In genomic region chr1:70221241-70222077, GRCh38 we compare ENCODE assay signal across 1 cellular context.
A peak's percentile ranks its signal among the peaks of the same experiment; 100 is the strongest.
TF ChIP-seq lines count a peak whose summit lies in the region.

A gene with protein sequence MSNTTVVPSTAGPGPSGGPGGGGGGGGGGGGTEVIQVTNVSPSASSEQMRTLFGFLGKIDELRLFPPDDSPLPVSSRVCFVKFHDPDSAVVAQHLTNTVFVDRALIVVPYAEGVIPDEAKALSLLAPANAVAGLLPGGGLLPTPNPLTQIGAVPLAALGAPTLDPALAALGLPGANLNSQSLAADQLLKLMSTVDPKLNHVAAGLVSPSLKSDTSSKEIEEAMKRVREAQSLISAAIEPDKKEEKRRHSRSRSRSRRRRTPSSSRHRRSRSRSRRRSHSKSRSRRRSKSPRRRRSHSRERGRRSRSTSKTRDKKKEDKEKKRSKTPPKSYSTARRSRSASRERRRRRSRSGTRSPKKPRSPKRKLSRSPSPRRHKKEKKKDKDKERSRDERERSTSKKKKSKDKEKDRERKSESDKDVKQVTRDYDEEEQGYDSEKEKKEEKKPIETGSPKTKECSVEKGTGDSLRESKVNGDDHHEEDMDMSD (plus strand): TSS chr1:70221380. CDS start chr1:70221637, 257 bp downstream.

TF ChIP-seq in HepG2, 621 proteins besides CTCF, POLR2A, EP300 and RAD21 (continued from another document and continues in another):
- TF ChIP-seq, protein P1, sequence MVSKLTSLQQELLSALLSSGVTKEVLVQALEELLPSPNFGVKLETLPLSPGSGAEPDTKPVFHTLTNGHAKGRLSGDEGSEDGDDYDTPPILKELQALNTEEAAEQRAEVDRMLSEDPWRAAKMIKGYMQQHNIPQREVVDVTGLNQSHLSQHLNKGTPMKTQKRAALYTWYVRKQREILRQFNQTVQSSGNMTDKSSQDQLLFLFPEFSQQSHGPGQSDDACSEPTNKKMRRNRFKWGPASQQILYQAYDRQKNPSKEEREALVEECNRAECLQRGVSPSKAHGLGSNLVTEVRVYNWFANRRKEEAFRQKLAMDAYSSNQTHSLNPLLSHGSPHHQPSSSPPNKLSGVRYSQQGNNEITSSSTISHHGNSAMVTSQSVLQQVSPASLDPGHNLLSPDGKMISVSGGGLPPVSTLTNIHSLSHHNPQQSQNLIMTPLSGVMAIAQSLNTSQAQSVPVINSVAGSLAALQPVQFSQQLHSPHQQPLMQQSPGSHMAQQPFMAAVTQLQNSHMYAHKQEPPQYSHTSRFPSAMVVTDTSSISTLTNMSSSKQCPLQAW (CRISPR knock-in tag; IDR thresholded peaks at IDR 0.05) = peak; percentile 83
- TF ChIP-seq NFIB (CRISPR knock-in tag; IDR thresholded peaks at IDR 0.05; ENCODE audit: borderline replicate concordance) (no peak), IRF9 (CRISPR knock-in tag; IDR thresholded peaks at IDR 0.05; ENCODE audit: borderline replicate concordance) (peak; percentile 73; the same call in 1 of the 2 replicates), ZNF350 (CRISPR knock-in tag; IDR thresholded peaks at IDR 0.05; ENCODE audit: borderline replicate concordance, low read depth) (peak; percentile 83), GABPB1 (CRISPR knock-in tag; IDR thresholded peaks at IDR 0.05) (peak; percentile 81), PHF21A (CRISPR knock-in tag; IDR thresholded peaks at IDR 0.05) (peak; percentile 50; the same call in 1 of the 2 replicates), HMG20B (CRISPR knock-in tag; conservative IDR thresholded peaks at IDR 0.05) (peak; percentile 26; the same call in 1 of the 2 replicates), ZNF614 (CRISPR knock-in tag; IDR thresholded peaks at IDR 0.05; ENCODE audit: borderline replicate concordance) (peak; percentile 75; the same call in 1 of the 2 replicates), ZNF501 (CRISPR knock-in tag; IDR thresholded peaks at IDR 0.05) (peak; percentile 94), ZNF564 (CRISPR knock-in tag; IDR thresholded peaks at IDR 0.05) (peak; percentile 76; the same call in 1 of the 2 replicates), HNRNPL (IDR thresholded peaks at IDR 0.05; ENCODE audit: low read depth, low read length) (no peak), TSC22D2 (CRISPR knock-in tag; IDR thresholded peaks at IDR 0.05; ENCODE audit: borderline replicate concordance) (peak; percentile 64; the same call in 1 of the 2 replicates), ZNF101 (CRISPR knock-in tag; IDR thresholded peaks at IDR 0.05; ENCODE audit: borderline replicate concordance, low read depth) (0 out of 2 replicates have a peak, but pooled peaks have one; percentile 69), TRIM24 (CRISPR knock-in tag; IDR thresholded peaks at IDR 0.05) (peak; percentile 20; the same call in 1 of the 2 replicates), AFF4 (CRISPR knock-in tag; IDR thresholded peaks at IDR 0.05) (0 out of 2 replicates have a peak, but pooled peaks have one; percentile 54), ZNF597 (CRISPR knock-in tag; IDR thresholded peaks at IDR 0.05) (no peak), HNRNPUL1 (IDR thresholded peaks at IDR 0.05; ENCODE audit: low read depth, low read length) (peak; percentile 54; the same call in 1 of the 2 replicates), ZNF230 (CRISPR knock-in tag; IDR thresholded peaks at IDR 0.05) (peak; percentile 88), ZNF136 (CRISPR knock-in tag; IDR thresholded peaks at IDR 0.05; ENCODE audit: low read depth) (0 out of 2 replicates have a peak, but pooled peaks have one; percentile 37), THAP8 (CRISPR knock-in tag; IDR thresholded peaks at IDR 0.05; ENCODE audit: borderline replicate concordance) (0 out of 2 replicates have a peak, but pooled peaks have one; percentile 73), MBNL3 (CRISPR knock-in tag; conservative IDR thresholded peaks at IDR 0.05) (no peak), ZNF24 (IDR thresholded peaks at IDR 0.05) (no peak), ZBTB43 (CRISPR knock-in tag; conservative IDR thresholded peaks at IDR 0.05) (0 out of 2 replicates have a peak, but pooled peaks have one; percentile 23), XRCC5 (optimal IDR thresholded peaks at IDR 0.05; ENCODE audit: low read length) (peak; percentile 25), ZNF441 (CRISPR knock-in tag; IDR thresholded peaks at IDR 0.05; ENCODE audit: borderline replicate concordance) (peak; percentile 76; the same call in 1 of the 2 replicates), ZNF557 (CRISPR knock-in tag; IDR thresholded peaks at IDR 0.05) (0 out of 2 replicates have a peak, but pooled peaks have one; percentile 42), ZNF232 (CRISPR knock-in tag; IDR thresholded peaks at IDR 0.05; ENCODE audit: borderline replicate concordance) (0 out of 2 replicates have a peak, but pooled peaks have one; percentile 19), TEAD3 (CRISPR knock-in tag; optimal IDR thresholded peaks at IDR 0.05; ENCODE audit: borderline replicate concordance) (peak; percentile 3), NAIF1 (CRISPR knock-in tag; IDR thresholded peaks at IDR 0.05; ENCODE audit: borderline replicate concordance) (peak; percentile 85), ZFP1 (CRISPR knock-in tag; IDR thresholded peaks at IDR 0.05) (no peak), ARNT2 (CRISPR knock-in tag; IDR thresholded peaks at IDR 0.05; ENCODE audit: low read depth) (peak; percentile 88), ZNF143 (CRISPR knock-in tag; IDR thresholded peaks at IDR 0.05) (peak; percentile 90)
- TF ChIP-seq, protein P2, sequence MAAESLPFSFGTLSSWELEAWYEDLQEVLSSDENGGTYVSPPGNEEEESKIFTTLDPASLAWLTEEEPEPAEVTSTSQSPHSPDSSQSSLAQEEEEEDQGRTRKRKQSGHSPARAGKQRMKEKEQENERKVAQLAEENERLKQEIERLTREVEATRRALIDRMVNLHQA (CRISPR knock-in tag; IDR thresholded peaks at IDR 0.05) = no peak
- TF ChIP-seq, protein P3, sequence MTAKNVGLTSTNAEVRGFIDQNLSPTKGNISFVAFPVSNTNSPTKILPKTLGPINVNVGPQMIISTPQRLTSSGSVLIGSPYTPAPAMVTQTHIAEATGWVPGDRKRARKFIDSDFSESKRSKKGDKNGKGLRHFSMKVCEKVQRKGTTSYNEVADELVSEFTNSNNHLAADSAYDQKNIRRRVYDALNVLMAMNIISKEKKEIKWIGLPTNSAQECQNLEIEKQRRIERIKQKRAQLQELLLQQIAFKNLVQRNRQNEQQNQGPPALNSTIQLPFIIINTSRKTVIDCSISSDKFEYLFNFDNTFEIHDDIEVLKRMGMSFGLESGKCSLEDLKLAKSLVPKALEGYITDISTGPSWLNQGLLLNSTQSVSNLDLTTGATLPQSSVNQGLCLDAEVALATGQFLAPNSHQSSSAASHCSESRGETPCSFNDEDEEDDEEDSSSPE (CRISPR knock-in tag; IDR thresholded peaks at IDR 0.05) = peak; percentile 82
- TF ChIP-seq, protein P4, sequence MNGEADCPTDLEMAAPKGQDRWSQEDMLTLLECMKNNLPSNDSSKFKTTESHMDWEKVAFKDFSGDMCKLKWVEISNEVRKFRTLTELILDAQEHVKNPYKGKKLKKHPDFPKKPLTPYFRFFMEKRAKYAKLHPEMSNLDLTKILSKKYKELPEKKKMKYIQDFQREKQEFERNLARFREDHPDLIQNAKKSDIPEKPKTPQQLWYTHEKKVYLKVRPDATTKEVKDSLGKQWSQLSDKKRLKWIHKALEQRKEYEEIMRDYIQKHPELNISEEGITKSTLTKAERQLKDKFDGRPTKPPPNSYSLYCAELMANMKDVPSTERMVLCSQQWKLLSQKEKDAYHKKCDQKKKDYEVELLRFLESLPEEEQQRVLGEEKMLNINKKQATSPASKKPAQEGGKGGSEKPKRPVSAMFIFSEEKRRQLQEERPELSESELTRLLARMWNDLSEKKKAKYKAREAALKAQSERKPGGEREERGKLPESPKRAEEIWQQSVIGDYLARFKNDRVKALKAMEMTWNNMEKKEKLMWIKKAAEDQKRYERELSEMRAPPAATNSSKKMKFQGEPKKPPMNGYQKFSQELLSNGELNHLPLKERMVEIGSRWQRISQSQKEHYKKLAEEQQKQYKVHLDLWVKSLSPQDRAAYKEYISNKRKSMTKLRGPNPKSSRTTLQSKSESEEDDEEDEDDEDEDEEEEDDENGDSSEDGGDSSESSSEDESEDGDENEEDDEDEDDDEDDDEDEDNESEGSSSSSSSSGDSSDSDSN (CRISPR knock-in tag; IDR thresholded peaks at IDR 0.05) = peak; percentile 93
- TF ChIP-seq, protein P5, sequence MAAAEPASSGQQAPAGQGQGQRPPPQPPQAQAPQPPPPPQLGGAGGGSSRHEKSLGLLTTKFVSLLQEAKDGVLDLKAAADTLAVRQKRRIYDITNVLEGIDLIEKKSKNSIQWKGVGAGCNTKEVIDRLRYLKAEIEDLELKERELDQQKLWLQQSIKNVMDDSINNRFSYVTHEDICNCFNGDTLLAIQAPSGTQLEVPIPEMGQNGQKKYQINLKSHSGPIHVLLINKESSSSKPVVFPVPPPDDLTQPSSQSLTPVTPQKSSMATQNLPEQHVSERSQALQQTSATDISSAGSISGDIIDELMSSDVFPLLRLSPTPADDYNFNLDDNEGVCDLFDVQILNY (CRISPR knock-in tag; conservative IDR thresholded peaks at IDR 0.05) = peak; percentile 74; the same call in 1 of the 2 replicates
- TF ChIP-seq, protein P6, sequence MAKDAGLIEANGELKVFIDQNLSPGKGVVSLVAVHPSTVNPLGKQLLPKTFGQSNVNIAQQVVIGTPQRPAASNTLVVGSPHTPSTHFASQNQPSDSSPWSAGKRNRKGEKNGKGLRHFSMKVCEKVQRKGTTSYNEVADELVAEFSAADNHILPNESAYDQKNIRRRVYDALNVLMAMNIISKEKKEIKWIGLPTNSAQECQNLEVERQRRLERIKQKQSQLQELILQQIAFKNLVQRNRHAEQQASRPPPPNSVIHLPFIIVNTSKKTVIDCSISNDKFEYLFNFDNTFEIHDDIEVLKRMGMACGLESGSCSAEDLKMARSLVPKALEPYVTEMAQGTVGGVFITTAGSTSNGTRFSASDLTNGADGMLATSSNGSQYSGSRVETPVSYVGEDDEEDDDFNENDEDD (CRISPR knock-in tag; IDR thresholded peaks at IDR 0.05; ENCODE audit: borderline replicate concordance) = peak; percentile 84
- TF ChIP-seq, protein P7, sequence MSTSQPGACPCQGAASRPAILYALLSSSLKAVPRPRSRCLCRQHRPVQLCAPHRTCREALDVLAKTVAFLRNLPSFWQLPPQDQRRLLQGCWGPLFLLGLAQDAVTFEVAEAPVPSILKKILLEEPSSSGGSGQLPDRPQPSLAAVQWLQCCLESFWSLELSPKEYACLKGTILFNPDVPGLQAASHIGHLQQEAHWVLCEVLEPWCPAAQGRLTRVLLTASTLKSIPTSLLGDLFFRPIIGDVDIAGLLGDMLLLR (CRISPR knock-in tag; IDR thresholded peaks at IDR 0.05) = 0 out of 2 replicates have a peak, but pooled peaks have one; percentile 41
- TF ChIP-seq, protein P8, sequence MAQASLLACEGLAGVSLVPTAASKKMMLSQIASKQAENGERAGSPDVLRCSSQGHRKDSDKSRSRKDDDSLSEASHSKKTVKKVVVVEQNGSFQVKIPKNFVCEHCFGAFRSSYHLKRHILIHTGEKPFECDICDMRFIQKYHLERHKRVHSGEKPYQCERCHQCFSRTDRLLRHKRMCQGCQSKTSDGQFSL (CRISPR knock-in tag; IDR thresholded peaks at IDR 0.05) = 0 out of 2 replicates have a peak, but pooled peaks have one; percentile 35
